Comparison of ENCODE assay signal across 13 cellular contexts in genomic region chr1:199449221-199449620, GRCh38.
"Had no signal": no experiment of that assay in that cellular context is flagged by ENCODE, and none has a peak within 500 bp of the region (broad histone marks: within the 10 kb centered on the region; RNA-seq: fewer than 3 reads in every experiment).

No MANE protein-coding gene starts in this region.

- H3K4me3 ChIP-seq: gastrocnemius medialis, heart right ventricle, spleen, suprapubic skin had no signal

- H3K4me1 ChIP-seq: gastrocnemius medialis, heart right ventricle, spleen, suprapubic skin had no signal

- ATAC-seq: activated CD4-positive, CD25-positive, alpha-beta regulatory T cell treated with anti-CD3 and anti-CD28 coated beads, Interleukin-2, amount 50 U/mL, for 24 hours; activated naive CD8-positive, alpha-beta T cell treated with anti-CD3 and anti-CD28 coated beads, Interleukin-2, amount 50 U/mL, for 24 hours; activated T-helper 17 cell treated with anti-CD3 and anti-CD28 coated beads, Interleukin-2, amount 50 U/mL, for 72 hours; gastrocnemius medialis; heart right ventricle; natural killer cell had no signal

- DNase-seq: activated naive CD4-positive, alpha-beta T cell treated with Interleukin-2 at 50 U/mL for 16 hours; activated naive CD8-positive, alpha-beta T cell treated with anti-CD3 and anti-CD28 coated beads, Interleukin-2, amount 50 U/mL, for 24 hours; activated T-cell treated with anti-CD3 and anti-CD28 coated beads for 4 hours; effector CD8-positive, alpha-beta T cell; gastrocnemius medialis; heart right ventricle; natural killer cell; occipital lobe; right lobe of liver; spleen had no signal

- H3K9me3 ChIP-seq: gastrocnemius medialis, right lobe of liver, suprapubic skin had no signal

- H3K36me3 ChIP-seq: gastrocnemius medialis, heart right ventricle, right lobe of liver, spleen, suprapubic skin had no signal

- H3K27ac ChIP-seq: gastrocnemius medialis, heart right ventricle, spleen, suprapubic skin had no signal

- H3K27me3 ChIP-seq: gastrocnemius medialis, heart right ventricle, right lobe of liver, spleen, suprapubic skin had no signal
